Comparison of ENCODE assay signal across 21 cellular contexts in genomic region chr3:143265501-143266070, GRCh38.
A peak's percentile ranks its signal among the peaks of the same experiment; 100 is the strongest.
DNase-seq lines count a peak whose midpoint lies in the region; ATAC-seq and TF ChIP-seq lines count a peak whose summit lies in the region.
"Had no signal": no experiment of that assay in that cellular context is flagged by ENCODE, and none has a peak within 500 bp of the region (broad histone marks: within the 10 kb centered on the region; RNA-seq: fewer than 3 reads in every experiment).

No MANE protein-coding gene starts in this region.

- no peak overlapping the region for H3K4me3 ChIP-seq in osteoblast (ENCODE audit: insufficient read depth, low read length)
- H3K4me3 ChIP-seq: A549, GM23338, K562, Peyer's patch had no signal

- H4K20me1 ChIP-seq in osteoblast (ENCODE audit: insufficient read depth, low read length): no peaks in the 10 kb centered on the region

- no peak overlapping the region for H3K27ac Mint-ChIP-seq in T-helper 2 cell treated with Interferon-gamma antibody and Interleukin-4, amounts not matched to agents 5 μg/mL and 100 μg/mL, for 36 hours
- H3K27ac Mint-ChIP-seq: GM23338 had no signal

- H3K4me1 Mint-ChIP-seq in T-helper 2 cell treated with Interferon-gamma antibody and Interleukin-4, amounts not matched to agents 5 μg/mL and 100 μg/mL, for 36 hours (ENCODE audit: low read depth): peaks cover 15% of the 10 kb centered on the region
- H3K4me1 Mint-ChIP-seq: GM23338 had no signal

- H3K79me2 ChIP-seq in osteoblast (ENCODE audit: insufficient read depth, low read length): no peaks in the 10 kb centered on the region

- no peak overlapping the region for H2AFZ ChIP-seq in osteoblast (ENCODE audit: low read length)
- H2AFZ ChIP-seq: GM23338 had no signal

- H3K4me3 Mint-ChIP-seq in T-helper 2 cell treated with Interferon-gamma antibody and Interleukin-4, amounts not matched to agents 5 μg/mL and 100 μg/mL, for 36 hours: no peak overlapping the region
- H3K4me3 Mint-ChIP-seq: CD4-positive, alpha-beta memory T cell; GM23338 had no signal

- H3K36me3 ChIP-seq in osteoblast (ENCODE audit: insufficient read depth, low read length): no peaks in the 10 kb centered on the region

- no peaks in the 10 kb centered on the region for H3K27me3 Mint-ChIP-seq in T-helper 2 cell treated with Interferon-gamma antibody and Interleukin-4, amounts not matched to agents 5 μg/mL and 100 μg/mL, for 36 hours (ENCODE audit: low read depth)
- H3K27me3 Mint-ChIP-seq: CD4-positive, alpha-beta memory T cell had no signal

- no peak overlapping the region for H3K4me2 ChIP-seq in osteoblast (ENCODE audit: insufficient read depth, low read length)
- H3K4me2 ChIP-seq: A549, GM23338, SK-N-SH had no signal

- H3K27ac ChIP-seq in osteoblast (ENCODE audit: low read depth, low read length): no peak overlapping the region
- H3K27ac ChIP-seq: A549, Peyer's patch had no signal

- H3K27me3 ChIP-seq in osteoblast (ENCODE audit: insufficient read depth, low read length): no peaks in the 10 kb centered on the region
- H3K27me3 ChIP-seq: Peyer's patch had no signal

- H3K4me1 ChIP-seq in osteoblast (ENCODE audit: insufficient read depth, low read length): no peaks in the 10 kb centered on the region
- H3K4me1 ChIP-seq: A549, Peyer's patch had no signal

- DNase-seq in HPDE6-E6E7 (ENCODE audit: extremely low spot score) (peak; percentile 11), SW480 (ENCODE audit: low spot score) (peak; percentile 15), osteoblast (ENCODE audit: insufficient read length, low spot score, missing footprints) (peak; percentile 17), HuH-7 (ENCODE audit: low spot score) (no peak), Kasumi-1 (lab: John Stamatoyannopoulos, UW) (no peak)
- DNase-seq in T-helper 2 cell treated with Interferon-gamma antibody and Interleukin-4, amounts not matched to agents 5 μg/mL and 100 μg/mL, for 36 hours (ENCODE audit: low spot score): no peak
- DNase-seq: CD4-positive, alpha-beta memory T cell; GF-D8; NCI-H1417 treated with DMSO at 0.1 percent for 48 hours; NCI-H187 treated with DMSO at 0.1 percent for 48 hours; NCI-H2171; NCI-H526; Peyer's patch; SHP77 treated with DMSO at 0.1 percent for 48 hours; SK-N-SH had no signal

- H3K9me3 ChIP-seq in osteoblast (ENCODE audit: low read depth, low read length): no peaks in the 10 kb centered on the region
- H3K9me3 ChIP-seq: A549, Peyer's patch, SK-N-SH had no signal

- peak; percentile 58 for ATAC-seq in esophagus mucosa
- ATAC-seq in HG02678 (IDR thresholded peaks at IDR 0.05; ENCODE audit: unreplicated experiment): no peak
- ATAC-seq: A549, GM23338, HCT116, K562 had no signal

- no peak for TF ChIP-seq CTCF in osteoblast (IDR thresholded peaks at IDR 0.05; ENCODE audit: extremely low read depth, low read depth, low read length)

- H3K9me3 Mint-ChIP-seq in T-helper 2 cell treated with Interferon-gamma antibody and Interleukin-4, amounts not matched to agents 5 μg/mL and 100 μg/mL, for 36 hours: no peaks in the 10 kb centered on the region
- H3K9me3 Mint-ChIP-seq: CD4-positive, alpha-beta memory T cell; GM23338 had no signal

- H3K36me3 Mint-ChIP-seq in T-helper 2 cell treated with Interferon-gamma antibody and Interleukin-4, amounts not matched to agents 5 μg/mL and 100 μg/mL, for 36 hours (ENCODE audit: low read depth): peaks cover 3% of the 10 kb centered on the region

Comparison
In these comparisons a context has a peak if more than half of its experiments do, and no peak if none do; other contexts are left out.
1. DNase-seq: peak in HPDE6-E6E7 (single experiment), SW480 (single experiment) and osteoblast (single experiment); none in HuH-7 (single experiment), T-helper 2 cell treated with Interferon-gamma antibody and Interleukin-4, amounts not matched to agents 5 μg/mL and 100 μg/mL, for 36 hours (single experiment) and Kasumi-1 (0 of 2).